10 cellular contexts compared by ENCODE assay signal in the genomic region with DNA sequence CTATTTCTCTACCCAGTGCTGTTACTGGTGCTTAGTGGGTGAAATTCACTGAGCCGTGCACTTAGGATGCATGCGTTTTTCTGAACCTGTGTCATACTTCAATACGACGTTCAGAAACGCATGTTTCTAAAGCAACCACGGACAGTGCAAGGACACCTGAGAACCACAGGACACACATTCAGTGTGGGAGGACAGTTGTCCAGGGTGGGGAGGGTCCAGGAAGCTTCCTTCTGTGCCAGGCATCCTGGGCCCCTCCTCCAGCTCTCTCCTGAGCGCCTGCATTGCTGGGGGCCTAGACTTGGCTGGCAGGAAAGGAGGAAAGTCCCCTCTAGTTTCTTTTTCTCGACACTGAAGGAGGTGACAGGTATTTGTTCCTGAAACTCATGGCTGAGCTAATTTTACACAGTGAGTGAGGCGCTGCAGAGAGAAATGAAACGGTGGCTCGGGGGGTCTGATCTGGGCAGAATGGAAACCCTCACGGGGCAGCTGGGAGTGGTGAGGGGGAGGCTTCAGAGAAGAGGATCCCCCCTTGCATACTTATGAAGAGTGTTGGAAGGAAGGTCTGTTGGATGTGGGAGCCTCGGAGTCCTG.
DNase-seq lines count a peak whose midpoint lies in the region; ATAC-seq, FAIRE-seq and TF ChIP-seq lines count a peak whose summit lies in the region.
"Had no signal": no experiment of that assay in that cellular context is flagged by ENCODE, and none has a peak within 500 bp of the region (broad histone marks: within the 10 kb centered on the region; RNA-seq: fewer than 3 reads in every experiment).

No MANE protein-coding gene starts in this region.

- no peak for FAIRE-seq in frontal cortex (lab: Jason Lieb, UNC)

- TF ChIP-seq CTCF in GM13976 (IDR thresholded peaks at IDR 0.05; ENCODE audit: borderline replicate concordance, control extremely low read depth, extremely low read depth, insufficient read depth, missing control alignments) (no peak), GM20000 (IDR thresholded peaks at IDR 0.05; ENCODE audit: extremely low read depth, missing control alignments) (no peak)

- peak; percentile 79 for DNase-seq in GM13976 (ENCODE audit: low spot score)
- peak; percentile 68 for DNase-seq in GM20000 (ENCODE audit: low spot score)
- peak; percentile 41 for DNase-seq in islet precursor cell
- DNase-seq in effector CD8-positive, alpha-beta T cell (lab: John Stamatoyannopoulos, UW): no peak
- no peak for DNase-seq in frontal cortex (ENCODE audit: low spot score in 2 of 2)
- no peak for DNase-seq in NOMO-1 (lab: John Stamatoyannopoulos, UW; ENCODE audit: unreplicated experiment in 2 of 2)
- DNase-seq: activated gamma-delta T cell, DMS 273 treated with DMSO at 0.1 percent for 48 hours had no signal

- in situ Hi-C loops in GM13976 (cut with MboI; ENCODE audit: low sequenced_read_pairs, unreplicated experiment): loop anchor here (10.0 kb wide), 1 partner anchor 164 kb away; no protein-coding TSS in a partner anchor

- ATAC-seq in HG03460 (IDR thresholded peaks at IDR 0.05; ENCODE audit: unreplicated experiment): peak; percentile 36
- ATAC-seq in HG03571 (IDR thresholded peaks at IDR 0.05; ENCODE audit: unreplicated experiment): no peak

Comparison
In these comparisons a context has a peak if more than half of its experiments do, and no peak if none do; other contexts are left out.
1. DNase-seq: peak in GM13976 (single experiment), GM20000 (single experiment) and islet precursor cell (single experiment); none in effector CD8-positive, alpha-beta T cell (single experiment), frontal cortex (0 of 2) and NOMO-1 (0 of 2).